1 cellular context compared by ENCODE assay signal in genomic region chr20:38092260-38092857, GRCh38.
TF ChIP-seq lines count a peak whose summit lies in the region.

No MANE protein-coding gene starts in this region.

TF ChIP-seq in GM12878, 131 proteins besides CTCF, POLR2A, EP300 and RAD21 (continued from another document):
- TF ChIP-seq NFIC (IDR thresholded peaks at IDR 0.05; ENCODE audit: low read depth, low read length) (no peak), CBX5 (IDR thresholded peaks at IDR 0.05; ENCODE audit: low read depth) (no peak), ASH2L (IDR thresholded peaks at IDR 0.05; ENCODE audit: borderline replicate concordance, low read depth) (no peak), MEF2B (IDR thresholded peaks at IDR 0.05; ENCODE audit: partially characterized antibody, poor library complexity, severe bottlenecking) (peak; percentile 97), YY1 (IDR thresholded peaks at IDR 0.05; ENCODE audit: low read depth, low read length) (peak; percentile 49; the same call in 1 of the 2 replicates), CREM (IDR thresholded peaks at IDR 0.05; ENCODE audit: low read depth) (no peak), CEBPZ (IDR thresholded peaks at IDR 0.05; ENCODE audit: low read depth, low read length) (no peak), TAF1 (IDR thresholded peaks at IDR 0.05; ENCODE audit: borderline replicate concordance, low read depth, low read length) (0 out of 2 replicates have a peak, but pooled peaks have one; percentile 16), HCFC1 (IDR thresholded peaks at IDR 0.05; ENCODE audit: low read length) (no peak), STAT1 (conservative IDR thresholded peaks at IDR 0.05) (no peak), BRCA1 (IDR thresholded peaks at IDR 0.05; ENCODE audit: low read depth, low read length) (no peak), SREBF2 (IDR thresholded peaks at IDR 0.05; ENCODE audit: low read length) (no peak), MEF2A (IDR thresholded peaks at IDR 0.05; ENCODE audit: insufficient read depth, low read depth, low read length) (no peak), BHLHE40 (IDR thresholded peaks at IDR 0.05; ENCODE audit: borderline replicate concordance in 1 of 2, low read depth in 2 of 2, low read length in 1 of 2) (peak; percentile 55 to 62; a peak in 2 of 4 replicates), PBX3 (IDR thresholded peaks at IDR 0.05; ENCODE audit: insufficient replicate concordance, low read depth, low read length) (no peak), BMI1 (IDR thresholded peaks at IDR 0.05; ENCODE audit: borderline replicate concordance) (no peak; the same call in 1 of the 2 replicates), LARP7 (IDR thresholded peaks at IDR 0.05) (no peak), EGR1 (IDR thresholded peaks at IDR 0.05; ENCODE audit: borderline replicate concordance in 1 of 2, low read depth in 2 of 2, low read length in 2 of 2) (no peak), MXI1 (IDR thresholded peaks at IDR 0.05; ENCODE audit: low read depth, low read length) (0 out of 2 replicates have a peak, but pooled peaks have one; percentile 45), ELK1 (IDR thresholded peaks at IDR 0.05; ENCODE audit: low read depth, low read length) (no peak), HSF1 (IDR thresholded peaks at IDR 0.05; ENCODE audit: low read depth, low read length) (peak; percentile 78; the same call in 1 of the 2 replicates), ZSCAN29 (IDR thresholded peaks at IDR 0.05) (no peak), SKIL (IDR thresholded peaks at IDR 0.05; ENCODE audit: low read depth, poor library complexity, severe bottlenecking) (peak; percentile 57), RELB (IDR thresholded peaks at IDR 0.05; ENCODE audit: low read depth) (peak; percentile 86; the same call in 1 of the 2 replicates), MYB (IDR thresholded peaks at IDR 0.05; ENCODE audit: borderline replicate concordance, low read depth, low read length) (no peak), MAX (IDR thresholded peaks at IDR 0.05; ENCODE audit: low read depth, low read length) (no peak), E2F8 (IDR thresholded peaks at IDR 0.05; ENCODE audit: low read depth, partially characterized antibody) (peak; percentile 12), IKZF2 (IDR thresholded peaks at IDR 0.05) (peak in 1 of 2 experiments; percentile 54; a peak in 3 of 4 replicates), ZNF217 (IDR thresholded peaks at IDR 0.05) (no peak), ATF7 (IDR thresholded peaks at IDR 0.05; ENCODE audit: low read depth) (peak; percentile 69), GABPA (IDR thresholded peaks at IDR 0.05; ENCODE audit: low read depth) (no peak), NR2F1 (conservative IDR thresholded peaks at IDR 0.05) (peak; percentile 34; the same call in 1 of the 2 replicates), HDGF (IDR thresholded peaks at IDR 0.05) (no peak), SIX5 (IDR thresholded peaks at IDR 0.05; ENCODE audit: low read depth, low read length, severe bottlenecking) (no peak), ZNF687 (IDR thresholded peaks at IDR 0.05) (peak; percentile 75; the same call in 1 of the 2 replicates), BACH1 (IDR thresholded peaks at IDR 0.05; ENCODE audit: borderline replicate concordance) (peak; percentile 14; the same call in 1 of the 2 replicates), DPF2 (IDR thresholded peaks at IDR 0.05) (peak; percentile 72; the same call in 1 of the 2 replicates), CEBPB (IDR thresholded peaks at IDR 0.05; ENCODE audit: borderline replicate concordance in 1 of 2, low read depth in 2 of 2, low read length in 2 of 2) (no peak), NBN (IDR thresholded peaks at IDR 0.05) (peak; percentile 51; the same call in 1 of the 2 replicates), PAX8 (IDR thresholded peaks at IDR 0.05) (no peak), SREBF1 (IDR thresholded peaks at IDR 0.05; ENCODE audit: low read length) (no peak)
